Comparison of ENCODE assay signal across 26 cellular contexts in genomic region chr2:174516495-174517378, GRCh38. TPM values are rescaled to one million over a fixed set of nuclear protein-coding genes. Genes with fewer than 3 reads are reported as not detected.
DNase-seq lines count a peak whose midpoint lies in the region; ATAC-seq, FAIRE-seq and TF ChIP-seq lines count a peak whose summit lies in the region.
"Had no signal": no experiment of that assay in that cellular context is flagged by ENCODE, and none has a peak within 500 bp of the region (broad histone marks: within the 10 kb centered on the region; RNA-seq: fewer than 3 reads in every experiment).

No MANE protein-coding gene starts in this region.

- peak overlapping the region; percentile 71 for H2AFZ ChIP-seq in GM12878 (ENCODE audit: control insufficient read depth, low read depth, low read length)

- SMC1A ChIA-PET in GM12878 (lab: Charles Lee; ENCODE audit: uncharacterized antibody, unreplicated experiment), result interaction anchor here (0.5 to 2.6 kb wide), 7 partner anchors 24 to 54 kb away, joined by 3 to 16 read pairs (median 4); no protein-coding TSS in a partner anchor

- intact Hi-C loops in GM12878 (cut with micrococcal nuclease; ENCODE audit: unreplicated experiment), result no loop called here
- intact Hi-C loops in vagina (cut with DNase I), result no loop called here

- no peak overlapping the region for H3K9ac ChIP-seq in GM12878 (ENCODE audit: control insufficient read depth, insufficient read depth, low read length)

- H3K4me1 ChIP-seq in GM12878 (ENCODE audit: control insufficient read depth, insufficient read depth, low read length), result peaks cover 9% of the 10 kb centered on the region
- no peaks in the 10 kb centered on the region for H3K4me1 ChIP-seq in vagina
- H3K4me1 ChIP-seq: BE2C, Caco-2, stomach, transverse colon had no signal

- ATAC-seq in GM12878, result peak; percentile 62
- peak; percentile 86 to 87 for ATAC-seq in stimulated activated naive B cell treated with anti-CD40 and anti-IgM and Interleukin-4, amounts not matched to agents 10 μg/mL and 1 μg/mL and 100 μg/mL, for 72 hours (replicated peaks)
- ATAC-seq in GM21786 (IDR thresholded peaks at IDR 0.05; ENCODE audit: unreplicated experiment), result no peak
- ATAC-seq: naive thymus-derived CD8-positive, alpha-beta T cell had no signal

- H3K4me2 ChIP-seq in GM12878 (ENCODE audit: control insufficient read depth, insufficient read depth), result peak overlapping the region; percentile 33

- H3K79me2 ChIP-seq in GM12878 (ENCODE audit: control insufficient read depth, insufficient read depth, low read length), result no peaks in the 10 kb centered on the region

- peak overlapping the region in 2 of 3 donors; percentile 0 to 71 for H3K27ac Mint-ChIP-seq in IgD-negative memory B cell
- H3K27ac Mint-ChIP-seq in stimulated activated naive B cell treated with anti-CD40 and anti-IgM and Interleukin-4, amounts not matched to agents 10 μg/mL and 1 μg/mL and 100 μg/mL, for 72 hours, result no peak overlapping the region
- H3K27ac Mint-ChIP-seq: activated naive CD4-positive, alpha-beta T cell treated with anti-CD3 and anti-CD28 coated beads for 36 hours had no signal

- TF ChIP-seq CTCF in GM12878 (IDR thresholded peaks at IDR 0.05 in 2 of 3, conservative IDR thresholded peaks at IDR 0.05 in 1 of 3; ENCODE audit: control insufficient read depth in 2 of 3, extremely low read depth in 1 of 3, insufficient read depth in 1 of 3, low read depth in 3 of 3, low read length in 3 of 3), result no peak
- no peak for TF ChIP-seq CTCF in vagina (IDR thresholded peaks at IDR 0.05)

- CTCF ChIA-PET in GM12878 (lab: Yijun Ruan, JAX), result interaction anchor here (0.9 to 2.8 kb wide), 4 partner anchors 26 to 178 kb away, joined by 3 to 11 read pairs (median 4); no protein-coding TSS in a partner anchor

- 65% methylated on average over 5 of the region's 5 CpGs for WGBS in GM12878 (ENCODE audit: insufficient coverage, insufficient replicate concordance, low lambda C conversion rate, missing lambda C conversion rate)

- in situ Hi-C loops in GM12878 (cut with MboI), result no loop called here

- TF ChIP-seq POLR2A in GM12878 (IDR thresholded peaks at IDR 0.05; ENCODE audit: low read depth, low read length) (no peak), vagina (IDR thresholded peaks at IDR 0.05) (no peak)

- H3K27me3 ChIP-seq in GM12878 (replicated peaks in 1 of 2; ENCODE audit: control insufficient read depth in 2 of 2, insufficient read depth in 2 of 2, low read length in 1 of 2), result peaks cover 0 to 2% of the 10 kb centered on the region in 2 experiments; a peak in 1 of 4 replicates
- H3K27me3 ChIP-seq in vagina, result no peaks in the 10 kb centered on the region
- H3K27me3 ChIP-seq: BE2C, cardiac muscle cell, stomach, transverse colon had no signal

- DNase-seq in SIG-M5 treated with dmso at 0.1 percent for 504 hours (lab: John Stamatoyannopoulos, UW; ENCODE audit: unreplicated experiment) (peak; percentile 28), SIG-M5 (lab: John Stamatoyannopoulos, UW) (no peak), GM12878 (ENCODE audit: low read depth, low spot score) (no peak), vagina (ENCODE audit: extremely low spot score in 2 of 2) (no peak), KG1 (lab: John Stamatoyannopoulos, UW) (no peak)
- DNase-seq in stimulated activated naive B cell treated with anti-CD40 and anti-IgM and Interleukin-4, amounts not matched to agents 10 μg/mL and 1 μg/mL and 100 μg/mL, for 72 hours, result no peak
- DNase-seq: 8988T; activated naive CD4-positive, alpha-beta T cell treated with anti-CD3 and anti-CD28 coated beads for 36 hours; activated T-cell treated with anti-CD3 and anti-CD28 coated beads, Interleukin-2, amount 50 U/mL, for 48 hours; anterior cingulate cortex; BE2C; Caco-2; glutamatergic neuron; HCEC 1CT; Kasumi-1; naive thymus-derived CD8-positive, alpha-beta T cell; NCI-H1436; NCI-H524 treated with DMSO at 0.1 percent for 48 hours; stimulated activated CD4-positive, alpha-beta T cell treated with anti-CD3 and anti-CD28 coated beads, Interleukin-4, amount 100 ng/mL, for 4 hours; stomach; transverse colon had no signal

- no peak overlapping the region for H3K4me3 ChIP-seq in GM12878
- no peak overlapping the region for H3K4me3 ChIP-seq in vagina
- H3K4me3 ChIP-seq: cardiac muscle cell, stomach, transverse colon had no signal

- peak overlapping the region in 1 of 4 donors; percentile 56 for H3K4me3 Mint-ChIP-seq in IgD-negative memory B cell
- peak overlapping the region; percentile 9 to 36 for H3K4me3 Mint-ChIP-seq in stimulated activated naive B cell treated with anti-CD40 and anti-IgM and Interleukin-4, amounts not matched to agents 10 μg/mL and 1 μg/mL and 100 μg/mL, for 72 hours
- H3K4me3 Mint-ChIP-seq: activated naive CD4-positive, alpha-beta T cell treated with anti-CD3 and anti-CD28 coated beads for 36 hours; naive thymus-derived CD8-positive, alpha-beta T cell had no signal

- no peaks in the 10 kb centered on the region for H3K36me3 ChIP-seq in GM12878 (ENCODE audit: control insufficient read depth in 2 of 2, insufficient read depth in 2 of 2, low read length in 1 of 2)
- H3K36me3 ChIP-seq in vagina, result no peaks in the 10 kb centered on the region
- H3K36me3 ChIP-seq: BE2C, cardiac muscle cell, stomach, transverse colon had no signal

- H4K20me1 ChIP-seq in GM12878 (ENCODE audit: control insufficient read depth, insufficient read depth), result no peaks in the 10 kb centered on the region

- peaks cover 7 to 14% (median 7%) of the 10 kb centered on the region in 3 donors for H3K4me1 Mint-ChIP-seq in IgD-negative memory B cell
- peaks cover 11 to 17% of the 10 kb centered on the region in 2 donors for H3K4me1 Mint-ChIP-seq in stimulated activated naive B cell treated with anti-CD40 and anti-IgM and Interleukin-4, amounts not matched to agents 10 μg/mL and 1 μg/mL and 100 μg/mL, for 72 hours

- H3K36me3 Mint-ChIP-seq in IgD-negative memory B cell, result no peaks in the 10 kb centered on the region
- H3K36me3 Mint-ChIP-seq in stimulated activated naive B cell treated with anti-CD40 and anti-IgM and Interleukin-4, amounts not matched to agents 10 μg/mL and 1 μg/mL and 100 μg/mL, for 72 hours, result no peaks in the 10 kb centered on the region
- H3K36me3 Mint-ChIP-seq: naive thymus-derived CD8-positive, alpha-beta T cell had no signal

- BruUV-seq in GM12878 (replicated peaks; lab: Mats Ljungman, UMichigan), result no TSS peak

- H3K27ac ChIP-seq in GM12878 (ENCODE audit: control insufficient read depth, insufficient read depth) (no peak overlapping the region), vagina (no peak overlapping the region)
- H3K27ac ChIP-seq: cardiac muscle cell, stomach, transverse colon had no signal

- H3K9me3 Mint-ChIP-seq in IgD-negative memory B cell, result peaks cover 0 to 8% (median 0%) of the 10 kb centered on the region in 3 donors
- no peaks in the 10 kb centered on the region for H3K9me3 Mint-ChIP-seq in stimulated activated naive B cell treated with anti-CD40 and anti-IgM and Interleukin-4, amounts not matched to agents 10 μg/mL and 1 μg/mL and 100 μg/mL, for 72 hours

- POLR2A ChIA-PET in GM12878 (lab: Charles Lee), result interaction anchor here (0.6 kb wide), 1 partner anchor 27 kb away, joined by 6 read pairs; no protein-coding TSS in a partner anchor

- TF ChIP-seq RAD21 in GM12878 (IDR thresholded peaks at IDR 0.05; ENCODE audit: insufficient read depth, low read depth, low read length), result no peak

- RAD21 ChIA-PET in GM12878 (lab: Charles Lee; ENCODE audit: unreplicated experiment), result interaction anchor here (1.4 kb wide), 1 partner anchor 32 kb away, joined by 5 read pairs; no protein-coding TSS in a partner anchor

- H3K9me3 ChIP-seq in GM12878 (replicated peaks; ENCODE audit: control insufficient read depth, insufficient read depth, low read length), result no peaks in the 10 kb centered on the region
- H3K9me3 ChIP-seq in vagina, result no peaks in the 10 kb centered on the region
- H3K9me3 ChIP-seq: BE2C, stomach, transverse colon had no signal

- no peak for TF ChIP-seq EP300 in GM12878 (IDR thresholded peaks at IDR 0.05; ENCODE audit: borderline replicate concordance in 1 of 2, control insufficient read depth in 1 of 2, low read depth in 2 of 2, low read length in 2 of 2)

- no peaks in the 10 kb centered on the region for H3K27me3 Mint-ChIP-seq in IgD-negative memory B cell
- peaks cover 0 to 10% of the 10 kb centered on the region in 2 donors for H3K27me3 Mint-ChIP-seq in stimulated activated naive B cell treated with anti-CD40 and anti-IgM and Interleukin-4, amounts not matched to agents 10 μg/mL and 1 μg/mL and 100 μg/mL, for 72 hours
- H3K27me3 Mint-ChIP-seq: naive thymus-derived CD8-positive, alpha-beta T cell had no signal

- peak; percentile 18 for FAIRE-seq in GM12878 (lab: Jason Lieb, UNC)
- FAIRE-seq: endothelial cell of umbilical vein, HTR-8/SVneo had no signal

TF ChIP-seq in GM12878, 131 proteins besides CTCF, POLR2A, EP300 and RAD21:
- TF ChIP-seq SPI1 (IDR thresholded peaks at IDR 0.05; ENCODE audit: borderline replicate concordance, insufficient read depth, low read depth, low read length), result peak; percentile 38; the same call in 1 of the 2 replicates
- no peak for TF ChIP-seq POLR2AphosphoS2 (IDR thresholded peaks at IDR 0.05; ENCODE audit: low read depth, low read length)

RNA-seq across cellular contexts. Expression of gene GPR155, which starts 29.9 kb away (rescaled TPM):
- polyA plus RNA-seq in IgD-negative memory B cell (1.6 TPM), GM12878 (2011; rRNA removed) (1.8 and 2.7 TPM in 2 replicates), GM12878 (2014; fragmentation: Illumina TruSeq; extraction: Trizol) (1.7 and 2.3 TPM in 2 replicates), GM12878 (2014; fragmentation: Nextera tagmentation; extraction: Ambion mirVana) (under 1 TPM; 0.64 to 0.82 TPM), GM12878 (2014; rRNA removed) (1.4 TPM in 2 replicates), GM12878 (2016; fragmentation: Nextera tagmentation; extraction: Ambion mirVana) (1 to 10 TPM in 1 of 2 experiments, under 1 TPM in 1; 0.53 to 1.1 TPM)
- total RNA-seq in GM12878 (2013; cell fraction: nucleolus; rRNA removed), result 13.6 and 15.2 TPM in 2 replicates
- total RNA-seq in GM12878 (2014; rRNA removed) (1.5 and 2.0 TPM in 2 replicates), GM12878 (2014; rRNA removed; fragmentation: Illumina TruSeq; extraction: Trizol) (1.8 and 2.0 TPM in 2 replicates), GM12878 (2021) (1.6 and 3.0 TPM in 2 replicates), vagina (6.6 TPM)
- 0.85 TPM for polyA plus RNA-seq in GM12878 (2011; ENCODE audit: low read depth)
- polyA plus RNA-seq in GM12878 (2011; cell fraction: cytosol; rRNA removed), result 0.70 and 0.84 TPM in 2 replicates
- polyA plus RNA-seq in GM12878 (2011; cell fraction: nucleus; rRNA removed), result 0.99 and 1.2 TPM in 2 replicates
- 1.7 and 2.1 TPM in 2 replicates for polyA plus RNA-seq in GM12878 (2012)
- polyA minus RNA-seq in GM12878 (2011; rRNA and poly(A)+ RNA removed), result 1.4 and 1.7 TPM in 2 replicates
- 0.31 and 0.80 TPM in 2 replicates for polyA minus RNA-seq in GM12878 (2011; cell fraction: cytosol; rRNA and poly(A)+ RNA removed)
- 0.85 and 1.3 TPM in 2 replicates for polyA minus RNA-seq in GM12878 (2011; cell fraction: nucleus; rRNA and poly(A)+ RNA removed)
